1 cellular context compared by ENCODE assay signal in genomic region chr2:241858206-241859016, GRCh38.
TF ChIP-seq lines count a peak whose summit lies in the region.

Gene PDCD1 (minus strand): TSS chr2:241858894. CDS start chr2:241858838, 56 bp downstream.

TF ChIP-seq in IMR-90, 13 proteins besides CTCF, POLR2A, EP300 and RAD21:
- no peak for TF ChIP-seq SMC3 (IDR thresholded peaks at IDR 0.05; ENCODE audit: low read depth, low read length)
